In the genomic region with DNA sequence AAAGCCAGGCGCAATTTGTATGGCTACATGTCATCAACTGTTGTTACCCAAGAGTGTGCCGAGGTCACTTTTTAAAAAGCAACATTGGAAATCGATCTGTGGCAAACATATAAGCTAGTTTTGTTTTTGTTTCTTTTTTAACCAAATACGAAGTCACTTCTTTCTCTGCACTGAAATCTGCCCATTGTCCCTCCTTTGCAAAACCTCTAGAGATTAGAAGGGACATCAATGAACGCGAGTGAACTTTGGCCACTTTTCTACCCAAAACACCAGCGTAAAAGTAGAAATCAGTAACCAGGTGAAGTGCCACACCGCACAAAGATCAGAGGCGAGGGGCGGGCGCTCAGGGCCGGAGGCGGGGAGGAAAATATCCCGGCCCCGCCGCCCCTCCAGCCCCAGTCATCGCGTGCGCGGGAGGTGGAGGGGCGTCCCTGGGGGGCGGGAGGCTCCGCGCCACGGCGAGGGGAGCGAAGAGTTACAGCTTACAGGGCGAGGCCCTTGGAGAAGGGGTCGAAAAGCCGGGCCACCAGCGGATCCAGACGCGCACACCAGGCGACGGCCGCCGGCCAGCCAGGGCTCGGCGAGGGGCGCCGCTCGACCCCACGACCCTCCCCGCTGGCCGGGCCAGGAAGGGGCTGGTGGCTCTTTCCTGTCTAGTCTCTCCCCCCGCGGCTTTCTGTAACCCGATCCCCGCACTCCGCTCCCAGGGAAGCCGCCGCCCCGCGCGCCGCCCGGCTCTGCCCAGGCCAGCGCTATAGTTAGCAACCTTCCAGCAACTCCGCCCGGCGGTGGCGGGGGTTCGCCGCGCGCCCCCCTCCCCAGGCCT, we compare ENCODE assay signal across 1 cellular context.
TF ChIP-seq lines count a peak whose summit lies in the region.

No MANE protein-coding gene starts in this region.

TF ChIP-seq in HepG2, 621 proteins besides CTCF, POLR2A, EP300 and RAD21 (continued from another document and continues in another):
- TF ChIP-seq, protein P1, sequence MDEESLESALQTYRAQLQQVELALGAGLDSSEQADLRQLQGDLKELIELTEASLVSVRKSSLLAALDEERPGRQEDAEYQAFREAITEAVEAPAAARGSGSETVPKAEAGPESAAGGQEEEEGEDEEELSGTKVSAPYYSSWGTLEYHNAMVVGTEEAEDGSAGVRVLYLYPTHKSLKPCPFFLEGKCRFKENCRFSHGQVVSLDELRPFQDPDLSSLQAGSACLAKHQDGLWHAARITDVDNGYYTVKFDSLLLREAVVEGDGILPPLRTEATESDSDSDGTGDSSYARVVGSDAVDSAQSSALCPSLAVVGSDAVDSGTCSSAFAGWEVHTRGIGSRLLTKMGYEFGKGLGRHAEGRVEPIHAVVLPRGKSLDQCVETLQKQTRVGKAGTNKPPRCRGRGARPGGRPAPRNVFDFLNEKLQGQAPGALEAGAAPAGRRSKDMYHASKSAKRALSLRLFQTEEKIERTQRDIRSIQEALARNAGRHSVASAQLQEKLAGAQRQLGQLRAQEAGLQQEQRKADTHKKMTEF (CRISPR knock-in tag; IDR thresholded peaks at IDR 0.05), result peak; percentile 98
- TF ChIP-seq YY1 (IDR thresholded peaks at IDR 0.05; ENCODE audit: insufficient read depth, insufficient replicate concordance, low read depth, low read length), result peak; percentile 6
- TF ChIP-seq, protein P2, sequence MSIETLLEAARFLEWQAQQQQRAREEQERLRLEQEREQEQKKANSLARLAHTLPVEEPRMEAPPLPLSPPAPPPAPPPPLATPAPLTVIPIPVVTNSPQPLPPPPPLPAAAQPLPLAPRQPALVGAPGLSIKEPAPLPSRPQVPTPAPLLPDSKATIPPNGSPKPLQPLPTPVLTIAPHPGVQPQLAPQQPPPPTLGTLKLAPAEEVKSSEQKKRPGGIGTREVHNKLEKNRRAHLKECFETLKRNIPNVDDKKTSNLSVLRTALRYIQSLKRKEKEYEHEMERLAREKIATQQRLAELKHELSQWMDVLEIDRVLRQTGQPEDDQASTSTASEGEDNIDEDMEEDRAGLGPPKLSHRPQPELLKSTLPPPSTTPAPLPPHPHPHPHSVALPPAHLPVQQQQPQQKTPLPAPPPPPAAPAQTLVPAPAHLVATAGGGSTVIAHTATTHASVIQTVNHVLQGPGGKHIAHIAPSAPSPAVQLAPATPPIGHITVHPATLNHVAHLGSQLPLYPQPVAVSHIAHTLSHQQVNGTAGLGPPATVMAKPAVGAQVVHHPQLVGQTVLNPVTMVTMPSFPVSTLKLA (IDR thresholded peaks at IDR 0.05), result peak; percentile 45; the same call in 1 of the 2 replicates
- peak in 1 of 2 experiments; percentile 69; a peak in 2 of 4 replicates for TF ChIP-seq NR2F1 (CRISPR knock-in tag; IDR thresholded peaks at IDR 0.05)
- TF ChIP-seq ZNF878 (CRISPR knock-in tag; IDR thresholded peaks at IDR 0.05), result peak; percentile 90; the same call in 1 of the 2 replicates
- TF ChIP-seq SIX1 (CRISPR knock-in tag; IDR thresholded peaks at IDR 0.05; ENCODE audit: borderline replicate concordance), result peak; percentile 99
- TF ChIP-seq MTA1 (CRISPR knock-in tag; IDR thresholded peaks at IDR 0.05; ENCODE audit: borderline replicate concordance), result peak; percentile 78; the same call in 1 of the 2 replicates
- TF ChIP-seq, protein P3, sequence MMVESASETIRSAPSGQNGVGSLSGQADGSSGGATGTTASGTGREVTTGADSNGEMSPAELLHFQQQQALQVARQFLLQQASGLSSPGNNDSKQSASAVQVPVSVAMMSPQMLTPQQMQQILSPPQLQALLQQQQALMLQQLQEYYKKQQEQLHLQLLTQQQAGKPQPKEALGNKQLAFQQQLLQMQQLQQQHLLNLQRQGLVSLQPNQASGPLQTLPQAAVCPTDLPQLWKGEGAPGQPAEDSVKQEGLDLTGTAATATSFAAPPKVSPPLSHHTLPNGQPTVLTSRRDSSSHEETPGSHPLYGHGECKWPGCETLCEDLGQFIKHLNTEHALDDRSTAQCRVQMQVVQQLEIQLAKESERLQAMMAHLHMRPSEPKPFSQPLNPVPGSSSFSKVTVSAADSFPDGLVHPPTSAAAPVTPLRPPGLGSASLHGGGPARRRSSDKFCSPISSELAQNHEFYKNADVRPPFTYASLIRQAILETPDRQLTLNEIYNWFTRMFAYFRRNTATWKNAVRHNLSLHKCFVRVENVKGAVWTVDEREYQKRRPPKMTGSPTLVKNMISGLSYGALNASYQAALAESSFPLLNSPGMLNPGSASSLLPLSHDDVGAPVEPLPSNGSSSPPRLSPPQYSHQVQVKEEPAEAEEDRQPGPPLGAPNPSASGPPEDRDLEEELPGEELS (CRISPR knock-in tag; IDR thresholded peaks at IDR 0.05), result peak; percentile 97
- TF ChIP-seq ZNF562 (CRISPR knock-in tag; IDR thresholded peaks at IDR 0.05; ENCODE audit: borderline replicate concordance), result peak; percentile 19; the same call in 1 of the 2 replicates
- TF ChIP-seq SMYD3 (CRISPR knock-in tag; IDR thresholded peaks at IDR 0.05), result peak; percentile 97
- TF ChIP-seq, protein P4, sequence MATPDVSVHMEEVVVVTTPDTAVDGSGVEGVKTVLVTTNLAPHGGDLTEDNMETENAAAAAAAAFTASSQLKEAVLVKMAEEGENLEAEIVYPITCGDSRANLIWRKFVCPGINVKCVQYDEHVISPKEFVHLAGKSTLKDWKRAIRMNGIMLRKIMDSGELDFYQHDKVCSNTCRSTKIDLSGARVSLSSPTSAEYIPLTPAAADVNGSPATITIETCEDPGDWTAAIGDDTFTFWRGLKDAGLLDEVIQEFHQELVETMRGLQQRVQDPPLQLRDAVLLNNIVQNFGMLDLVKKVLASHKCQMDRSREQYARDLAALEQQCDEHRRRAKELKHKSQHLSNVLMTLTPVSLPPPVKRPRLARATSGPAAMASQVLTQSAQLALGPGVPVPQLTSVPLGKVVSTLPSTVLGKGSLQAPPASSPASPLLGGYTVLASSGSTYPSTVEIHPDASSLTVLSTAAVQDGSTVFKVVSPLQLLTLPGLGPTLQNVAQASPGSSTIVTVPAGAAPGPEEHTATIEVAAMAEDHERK (CRISPR knock-in tag; IDR thresholded peaks at IDR 0.05; ENCODE audit: low read depth), result peak; percentile 46; the same call in 1 of the 2 replicates
- TF ChIP-seq ZNF768 (CRISPR knock-in tag; IDR thresholded peaks at IDR 0.05), result 0 out of 2 replicates have a peak, but pooled peaks have one; percentile 65
- peak; percentile 87 for TF ChIP-seq ZEB1 (IDR thresholded peaks at IDR 0.05; ENCODE audit: insufficient replicate concordance, low read depth)
- TF ChIP-seq, protein P5, sequence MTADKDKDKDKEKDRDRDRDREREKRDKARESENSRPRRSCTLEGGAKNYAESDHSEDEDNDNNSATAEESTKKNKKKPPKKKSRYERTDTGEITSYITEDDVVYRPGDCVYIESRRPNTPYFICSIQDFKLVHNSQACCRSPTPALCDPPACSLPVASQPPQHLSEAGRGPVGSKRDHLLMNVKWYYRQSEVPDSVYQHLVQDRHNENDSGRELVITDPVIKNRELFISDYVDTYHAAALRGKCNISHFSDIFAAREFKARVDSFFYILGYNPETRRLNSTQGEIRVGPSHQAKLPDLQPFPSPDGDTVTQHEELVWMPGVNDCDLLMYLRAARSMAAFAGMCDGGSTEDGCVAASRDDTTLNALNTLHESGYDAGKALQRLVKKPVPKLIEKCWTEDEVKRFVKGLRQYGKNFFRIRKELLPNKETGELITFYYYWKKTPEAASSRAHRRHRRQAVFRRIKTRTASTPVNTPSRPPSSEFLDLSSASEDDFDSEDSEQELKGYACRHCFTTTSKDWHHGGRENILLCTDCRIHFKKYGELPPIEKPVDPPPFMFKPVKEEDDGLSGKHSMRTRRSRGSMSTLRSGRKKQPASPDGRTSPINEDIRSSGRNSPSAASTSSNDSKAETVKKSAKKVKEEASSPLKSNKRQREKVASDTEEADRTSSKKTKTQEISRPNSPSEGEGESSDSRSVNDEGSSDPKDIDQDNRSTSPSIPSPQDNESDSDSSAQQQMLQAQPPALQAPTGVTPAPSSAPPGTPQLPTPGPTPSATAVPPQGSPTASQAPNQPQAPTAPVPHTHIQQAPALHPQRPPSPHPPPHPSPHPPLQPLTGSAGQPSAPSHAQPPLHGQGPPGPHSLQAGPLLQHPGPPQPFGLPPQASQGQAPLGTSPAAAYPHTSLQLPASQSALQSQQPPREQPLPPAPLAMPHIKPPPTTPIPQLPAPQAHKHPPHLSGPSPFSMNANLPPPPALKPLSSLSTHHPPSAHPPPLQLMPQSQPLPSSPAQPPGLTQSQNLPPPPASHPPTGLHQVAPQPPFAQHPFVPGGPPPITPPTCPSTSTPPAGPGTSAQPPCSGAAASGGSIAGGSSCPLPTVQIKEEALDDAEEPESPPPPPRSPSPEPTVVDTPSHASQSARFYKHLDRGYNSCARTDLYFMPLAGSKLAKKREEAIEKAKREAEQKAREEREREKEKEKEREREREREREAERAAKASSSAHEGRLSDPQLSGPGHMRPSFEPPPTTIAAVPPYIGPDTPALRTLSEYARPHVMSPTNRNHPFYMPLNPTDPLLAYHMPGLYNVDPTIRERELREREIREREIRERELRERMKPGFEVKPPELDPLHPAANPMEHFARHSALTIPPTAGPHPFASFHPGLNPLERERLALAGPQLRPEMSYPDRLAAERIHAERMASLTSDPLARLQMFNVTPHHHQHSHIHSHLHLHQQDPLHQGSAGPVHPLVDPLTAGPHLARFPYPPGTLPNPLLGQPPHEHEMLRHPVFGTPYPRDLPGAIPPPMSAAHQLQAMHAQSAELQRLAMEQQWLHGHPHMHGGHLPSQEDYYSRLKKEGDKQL (CRISPR knock-in tag; IDR thresholded peaks at IDR 0.05; ENCODE audit: low read depth), result peak; percentile 84
- TF ChIP-seq GATAD2A (CRISPR knock-in tag; IDR thresholded peaks at IDR 0.05), result peak; percentile 93
- TF ChIP-seq, protein P6, sequence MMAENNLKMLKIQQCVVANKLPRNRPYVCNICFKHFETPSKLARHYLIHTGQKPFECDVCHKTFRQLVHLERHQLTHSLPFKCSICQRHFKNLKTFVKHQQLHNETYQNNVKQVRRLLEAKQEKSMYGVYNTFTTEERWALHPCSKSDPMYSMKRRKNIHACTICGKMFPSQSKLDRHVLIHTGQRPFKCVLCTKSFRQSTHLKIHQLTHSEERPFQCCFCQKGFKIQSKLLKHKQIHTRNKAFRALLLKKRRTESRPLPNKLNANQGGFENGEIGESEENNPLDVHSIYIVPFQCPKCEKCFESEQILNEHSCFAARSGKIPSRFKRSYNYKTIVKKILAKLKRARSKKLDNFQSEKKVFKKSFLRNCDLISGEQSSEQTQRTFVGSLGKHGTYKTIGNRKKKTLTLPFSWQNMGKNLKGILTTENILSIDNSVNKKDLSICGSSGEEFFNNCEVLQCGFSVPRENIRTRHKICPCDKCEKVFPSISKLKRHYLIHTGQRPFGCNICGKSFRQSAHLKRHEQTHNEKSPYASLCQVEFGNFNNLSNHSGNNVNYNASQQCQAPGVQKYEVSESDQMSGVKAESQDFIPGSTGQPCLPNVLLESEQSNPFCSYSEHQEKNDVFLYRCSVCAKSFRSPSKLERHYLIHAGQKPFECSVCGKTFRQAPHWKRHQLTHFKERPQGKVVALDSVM (CRISPR knock-in tag; IDR thresholded peaks at IDR 0.05), result 0 out of 2 replicates have a peak, but pooled peaks have one; percentile 55
- peak; percentile 74 for TF ChIP-seq DPF2 (CRISPR knock-in tag; IDR thresholded peaks at IDR 0.05; ENCODE audit: borderline replicate concordance, low read depth)
- peak; percentile 85 for TF ChIP-seq MAF1 (CRISPR knock-in tag; IDR thresholded peaks at IDR 0.05; ENCODE audit: borderline replicate concordance)
- peak; percentile 65; the same call in 1 of the 2 replicates for TF ChIP-seq MAFG (CRISPR knock-in tag; IDR thresholded peaks at IDR 0.05)
- TF ChIP-seq NFIC (IDR thresholded peaks at IDR 0.05; ENCODE audit: low read length), result peak; percentile 84
- TF ChIP-seq, protein P7, sequence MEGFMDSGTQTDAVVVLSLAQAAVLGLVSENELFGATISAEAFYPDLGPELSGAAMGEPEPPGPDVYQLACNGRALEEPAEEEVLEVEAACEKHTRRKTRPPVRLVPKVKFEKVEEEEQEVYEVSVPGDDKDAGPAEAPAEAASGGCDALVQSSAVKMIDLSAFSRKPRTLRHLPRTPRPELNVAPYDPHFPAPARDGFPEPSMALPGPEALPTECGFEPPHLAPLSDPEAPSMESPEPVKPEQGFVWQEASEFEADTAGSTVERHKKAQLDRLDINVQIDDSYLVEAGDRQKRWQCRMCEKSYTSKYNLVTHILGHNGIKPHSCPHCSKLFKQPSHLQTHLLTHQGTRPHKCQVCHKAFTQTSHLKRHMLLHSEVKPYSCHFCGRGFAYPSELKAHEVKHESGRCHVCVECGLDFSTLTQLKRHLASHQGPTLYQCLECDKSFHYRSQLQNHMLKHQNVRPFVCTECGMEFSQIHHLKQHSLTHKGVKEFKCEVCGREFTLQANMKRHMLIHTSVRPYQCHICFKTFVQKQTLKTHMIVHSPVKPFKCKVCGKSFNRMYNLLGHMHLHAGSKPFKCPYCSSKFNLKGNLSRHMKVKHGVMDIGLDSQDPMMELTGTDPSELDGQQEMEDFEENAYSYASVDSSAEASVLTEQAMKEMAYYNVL (CRISPR knock-in tag; IDR thresholded peaks at IDR 0.05; ENCODE audit: borderline replicate concordance), result peak; percentile 93
- TF ChIP-seq, protein P8, sequence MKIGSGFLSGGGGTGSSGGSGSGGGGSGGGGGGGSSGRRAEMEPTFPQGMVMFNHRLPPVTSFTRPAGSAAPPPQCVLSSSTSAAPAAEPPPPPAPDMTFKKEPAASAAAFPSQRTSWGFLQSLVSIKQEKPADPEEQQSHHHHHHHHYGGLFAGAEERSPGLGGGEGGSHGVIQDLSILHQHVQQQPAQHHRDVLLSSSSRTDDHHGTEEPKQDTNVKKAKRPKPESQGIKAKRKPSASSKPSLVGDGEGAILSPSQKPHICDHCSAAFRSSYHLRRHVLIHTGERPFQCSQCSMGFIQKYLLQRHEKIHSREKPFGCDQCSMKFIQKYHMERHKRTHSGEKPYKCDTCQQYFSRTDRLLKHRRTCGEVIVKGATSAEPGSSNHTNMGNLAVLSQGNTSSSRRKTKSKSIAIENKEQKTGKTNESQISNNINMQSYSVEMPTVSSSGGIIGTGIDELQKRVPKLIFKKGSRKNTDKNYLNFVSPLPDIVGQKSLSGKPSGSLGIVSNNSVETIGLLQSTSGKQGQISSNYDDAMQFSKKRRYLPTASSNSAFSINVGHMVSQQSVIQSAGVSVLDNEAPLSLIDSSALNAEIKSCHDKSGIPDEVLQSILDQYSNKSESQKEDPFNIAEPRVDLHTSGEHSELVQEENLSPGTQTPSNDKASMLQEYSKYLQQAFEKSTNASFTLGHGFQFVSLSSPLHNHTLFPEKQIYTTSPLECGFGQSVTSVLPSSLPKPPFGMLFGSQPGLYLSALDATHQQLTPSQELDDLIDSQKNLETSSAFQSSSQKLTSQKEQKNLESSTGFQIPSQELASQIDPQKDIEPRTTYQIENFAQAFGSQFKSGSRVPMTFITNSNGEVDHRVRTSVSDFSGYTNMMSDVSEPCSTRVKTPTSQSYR (CRISPR knock-in tag; IDR thresholded peaks at IDR 0.05; ENCODE audit: borderline replicate concordance), result peak; percentile 80; the same call in 1 of the 2 replicates
- TF ChIP-seq, protein P9, sequence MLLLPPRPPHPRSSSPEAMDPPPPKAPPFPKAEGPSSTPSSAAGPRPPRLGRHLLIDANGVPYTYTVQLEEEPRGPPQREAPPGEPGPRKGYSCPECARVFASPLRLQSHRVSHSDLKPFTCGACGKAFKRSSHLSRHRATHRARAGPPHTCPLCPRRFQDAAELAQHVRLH (CRISPR knock-in tag; IDR thresholded peaks at IDR 0.05; ENCODE audit: borderline replicate concordance, low read depth), result peak; percentile 90; the same call in 1 of the 2 replicates
- TF ChIP-seq, protein P10, sequence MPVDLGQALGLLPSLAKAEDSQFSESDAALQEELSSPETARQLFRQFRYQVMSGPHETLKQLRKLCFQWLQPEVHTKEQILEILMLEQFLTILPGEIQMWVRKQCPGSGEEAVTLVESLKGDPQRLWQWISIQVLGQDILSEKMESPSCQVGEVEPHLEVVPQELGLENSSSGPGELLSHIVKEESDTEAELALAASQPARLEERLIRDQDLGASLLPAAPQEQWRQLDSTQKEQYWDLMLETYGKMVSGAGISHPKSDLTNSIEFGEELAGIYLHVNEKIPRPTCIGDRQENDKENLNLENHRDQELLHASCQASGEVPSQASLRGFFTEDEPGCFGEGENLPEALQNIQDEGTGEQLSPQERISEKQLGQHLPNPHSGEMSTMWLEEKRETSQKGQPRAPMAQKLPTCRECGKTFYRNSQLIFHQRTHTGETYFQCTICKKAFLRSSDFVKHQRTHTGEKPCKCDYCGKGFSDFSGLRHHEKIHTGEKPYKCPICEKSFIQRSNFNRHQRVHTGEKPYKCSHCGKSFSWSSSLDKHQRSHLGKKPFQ (CRISPR knock-in tag; IDR thresholded peaks at IDR 0.05; ENCODE audit: insufficient replicate concordance), result no peak
